In genomic region chr10:100562008-100562672, GRCh38 we compare ENCODE assay signal across 8 cellular contexts. TPM values are rescaled to one million over a fixed set of nuclear protein-coding genes. Genes with fewer than 3 reads are reported as not detected.
A peak's percentile ranks its signal among the peaks of the same experiment; 100 is the strongest.
DNase-seq lines count a peak whose midpoint lies in the region; ATAC-seq and TF ChIP-seq lines count a peak whose summit lies in the region.

No MANE protein-coding gene starts in this region.

- no peak for TF ChIP-seq EP300 in neural cell (conservative IDR thresholded peaks at IDR 0.05; ENCODE audit: poor library complexity, severe bottlenecking)
- no peak for TF ChIP-seq EP300 in stomach (IDR thresholded peaks at IDR 0.05)

- H3K36me3 ChIP-seq in fibroblast of lung (ENCODE audit: control insufficient read depth, insufficient read depth, low read length) (no peaks in the 10 kb centered on the region), neural cell (ENCODE audit: insufficient read depth, low read length) (no peaks in the 10 kb centered on the region), stomach (peaks cover 0 to 14% (median 14%) of the 10 kb centered on the region in 4 donors)

- peak; percentile 49 to 71 for TF ChIP-seq CTCF in fibroblast of lung (conservative IDR thresholded peaks at IDR 0.05 in 1 of 2, IDR thresholded peaks at IDR 0.05 in 1 of 2; ENCODE audit: low read depth in 1 of 2, low read length in 2 of 2)
- TF ChIP-seq CTCF in neural cell (IDR thresholded peaks at IDR 0.05; ENCODE audit: poor library complexity, severe bottlenecking), result peak; percentile 65
- peak in 5 of 7 experiments; percentile 58 to 97 (median 69) for TF ChIP-seq CTCF in stomach (IDR thresholded peaks at IDR 0.05)

- peak; percentile 84 for ATAC-seq in HG02588 (IDR thresholded peaks at IDR 0.05; ENCODE audit: unreplicated experiment)

- intact Hi-C loops in stomach (cut with DNase I; ENCODE audit: low total_unique reads), result no loop called here

- H3K27me3 ChIP-seq in fibroblast of lung (ENCODE audit: control insufficient read depth, insufficient read depth, low read length), result peaks cover 19% of the 10 kb centered on the region
- peaks cover 1% of the 10 kb centered on the region for H3K27me3 ChIP-seq in neural cell (ENCODE audit: insufficient read depth, low read depth, low read length)
- H3K27me3 ChIP-seq in stomach, result peaks cover 4 to 68% (median 39%) of the 10 kb centered on the region in 3 donors

- H2AFZ ChIP-seq in fibroblast of lung (ENCODE audit: low read length), result no peak overlapping the region
- no peak overlapping the region for H2AFZ ChIP-seq in neural cell (ENCODE audit: low read depth, low read length)

- DNase-seq in EH (ENCODE audit: low read depth) (peak; percentile 64), NCI-H82 treated with DMSO at 0.1 percent for 48 hours (lab: John Stamatoyannopoulos, UW; ENCODE audit: unreplicated experiment) (peak; percentile 9), fibroblast of lung (ENCODE audit: low read depth in 2 of 2) (peak; percentile 57 to 62), stomach (peak; percentile 74), NCI-H748 treated with DMSO at 0.1 percent for 48 hours (lab: John Stamatoyannopoulos, UW) (no peak)
- peak; percentile 86 to 89 for DNase-seq in activated T-cell treated with anti-CD3 and anti-CD28 coated beads, Interleukin-2, amount 50 U/mL, for 48 hours

- no peak overlapping the region for H3K9ac ChIP-seq in fibroblast of lung (ENCODE audit: insufficient read depth, low read length)
- no peak overlapping the region for H3K9ac ChIP-seq in neural cell (ENCODE audit: low read length)

- no peaks in the 10 kb centered on the region for H3F3A ChIP-seq in neural cell (ENCODE audit: insufficient read depth, low read length, poor library complexity, severe bottlenecking)

- H3K27ac ChIP-seq in fibroblast of lung (ENCODE audit: insufficient read depth, low read length) (no peak overlapping the region), neural cell (ENCODE audit: low read length) (no peak overlapping the region), stomach (no peak overlapping the region)

- no peaks in the 10 kb centered on the region for H3K9me2 ChIP-seq in neural cell (ENCODE audit: insufficient read depth, low read length)

- peak; percentile 68 for TF ChIP-seq RAD21 in neural cell (conservative IDR thresholded peaks at IDR 0.05)

- H3K9me3 ChIP-seq in fibroblast of lung (ENCODE audit: control insufficient read depth, insufficient read depth, low read depth, low read length), result no peaks in the 10 kb centered on the region
- no peaks in the 10 kb centered on the region for H3K9me3 ChIP-seq in neural cell (ENCODE audit: low read length)
- peaks cover 0 to 7% (median 0%) of the 10 kb centered on the region in 4 donors for H3K9me3 ChIP-seq in stomach

- H3K4me3 ChIP-seq in fibroblast of lung (replicated peaks in 1 of 4; ENCODE audit: control extremely low read depth in 1 of 4, insufficient read depth in 1 of 4, low read depth in 3 of 4, low read length in 4 of 4) (no peak overlapping the region), neural cell (ENCODE audit: low read length) (no peak overlapping the region), stomach (peak overlapping the region in 2 of 4 donors; percentile 5 to 36)

- H4K20me1 ChIP-seq in fibroblast of lung (ENCODE audit: control insufficient read depth, extremely low read depth, insufficient read depth, low read length) (no peaks in the 10 kb centered on the region), neural cell (ENCODE audit: insufficient read depth) (no peaks in the 10 kb centered on the region)

- 9 to 20% (median 10%) methylated on average over 30 to 62 of the region's 62 CpGs for WGBS in stomach, 5 donors

- no peaks in the 10 kb centered on the region for H3K79me2 ChIP-seq in fibroblast of lung (ENCODE audit: control insufficient read depth, insufficient read depth, low read length)
- H3K79me2 ChIP-seq in neural cell (replicated peaks; ENCODE audit: insufficient read depth, low read length), result no peaks in the 10 kb centered on the region

- H3K4me1 ChIP-seq in fibroblast of lung (ENCODE audit: control insufficient read depth, extremely low read depth, insufficient read depth, low read length) (no peaks in the 10 kb centered on the region), stomach (peaks cover 13 to 16% (median 15%) of the 10 kb centered on the region in 4 donors)

- H3K4me2 ChIP-seq in fibroblast of lung (ENCODE audit: extremely low read depth, insufficient read depth, low read length), result no peak overlapping the region
- H3K4me2 ChIP-seq in neural cell (ENCODE audit: low read length), result no peak overlapping the region

- TF ChIP-seq POLR2A in stomach (IDR thresholded peaks at IDR 0.05), result no peak

TF ChIP-seq in neural cell, 6 proteins besides CTCF, POLR2A, EP300 and RAD21:
- TF ChIP-seq SMC3 (conservative IDR thresholded peaks at IDR 0.05; ENCODE audit: poor library complexity) (peak; percentile 65), REST (IDR thresholded peaks at IDR 0.05; ENCODE audit: borderline replicate concordance) (no peak)

RNA-seq across cellular contexts. Expression of gene HIF1AN, which starts 26.4 kb away (rescaled TPM):
- 10.3 and 14.2 TPM in 2 replicates for total RNA-seq in fibroblast of lung
- 16.6 and 26.6 TPM in 2 replicates for polyA plus RNA-seq in fibroblast of lung
- polyA plus RNA-seq in fibroblast of lung (2012), result 26.0 and 30.2 TPM in 2 replicates
- polyA minus RNA-seq in fibroblast of lung (ENCODE audit: low replicate concordance), result 31.8 and 38.5 TPM in 2 replicates
- polyA plus RNA-seq in neural cell, result 12.2 and 16.1 TPM in 2 replicates
- polyA minus RNA-seq in neural cell, result 29.7 and 33.9 TPM in 2 replicates
- 10 to 100 TPM in 2 of 5 donors, 1 to 10 TPM in 3; 4.7 to 19.6 (median 8.5) TPM for total RNA-seq in stomach
- 1 to 10 TPM; 3.2 to 5.9 (median 3.6) TPM for polyA plus RNA-seq in stomach

RNA-seq across cellular contexts. Expression of gene NDUFB8, which starts 32.5 kb away (rescaled TPM):
- total RNA-seq in fibroblast of lung, result 154 and 167 TPM in 2 replicates
- polyA plus RNA-seq in fibroblast of lung, result 160 and 177 TPM in 2 replicates
- polyA plus RNA-seq in fibroblast of lung (2012), result 261 and 287 TPM in 2 replicates
- 96.7 and 160 TPM in 2 replicates for polyA minus RNA-seq in fibroblast of lung (ENCODE audit: low replicate concordance)
- polyA plus RNA-seq in neural cell, result 407 and 483 TPM in 2 replicates
- 126 and 128 TPM in 2 replicates for polyA minus RNA-seq in neural cell
- 100 to 1,000 TPM in 2 of 5 donors, 10 to 100 TPM in 3; 33.0 to 174 (median 77.9) TPM for total RNA-seq in stomach
- 100 to 1,000 TPM; 317 to 362 (median 334) TPM for polyA plus RNA-seq in stomach

RNA-seq across cellular contexts. Expression of gene SEC31B, which starts 42.5 kb away (rescaled TPM):
- total RNA-seq in fibroblast of lung (2.3 and 3.0 TPM in 2 replicates), stomach (10 to 100 TPM in 3 of 5 donors, 1 to 10 TPM in 2; 6.2 to 47.4 (median 25.4) TPM)
- polyA plus RNA-seq in fibroblast of lung (1.8 and 2.7 TPM in 2 replicates), neural cell (17.1 and 23.1 TPM in 2 replicates), stomach (1 to 10 TPM in 2 of 3 donors, under 1 TPM in 1; 0.68 to 8.3 (median 1.4) TPM)
- 0.81 and 1.5 TPM in 2 replicates for polyA plus RNA-seq in fibroblast of lung (2012)
- polyA minus RNA-seq in fibroblast of lung (ENCODE audit: low replicate concordance) (1.5 and 3.4 TPM in 2 replicates), neural cell (8.1 and 9.7 TPM in 2 replicates)
